ENCODE assay signal across 12 cellular contexts in genomic region chr19:17952041-17952976, GRCh38. TPM values are rescaled to one million over a fixed set of nuclear protein-coding genes. Genes with fewer than 3 reads are reported as not detected.
DNase-seq lines count a peak whose midpoint lies in the region; ATAC-seq and TF ChIP-seq lines count a peak whose summit lies in the region.
"Had no signal": no experiment of that assay in that cellular context is flagged by ENCODE, and none has a peak within 500 bp of the region (broad histone marks: within the 10 kb centered on the region; RNA-seq: fewer than 3 reads in every experiment).

No MANE protein-coding gene starts in this region.

- TF ChIP-seq CTCF in glutamatergic neuron (IDR thresholded peaks at IDR 0.05; ENCODE audit: partially characterized antibody, unreplicated experiment) = no peak
- no peak for TF ChIP-seq CTCF in smooth muscle cell (IDR thresholded peaks at IDR 0.05; ENCODE audit: borderline replicate concordance, insufficient read depth, poor library complexity, severe bottlenecking)

- H3K4me3 ChIP-seq in smooth muscle cell = peak overlapping the region; percentile 31

- H3K36me3 ChIP-seq in smooth muscle cell (ENCODE audit: low read depth) = no peaks in the 10 kb centered on the region

- H3F3A ChIP-seq in smooth muscle cell (ENCODE audit: low read depth) = no peaks in the 10 kb centered on the region

- peaks cover 52% of the 10 kb centered on the region for H3K27me3 Mint-ChIP-seq in activated T-cell treated with anti-CD3 and anti-CD28 coated beads, Interleukin-2, amount 50 U/mL, for 72 hours (ENCODE audit: low read depth)
- H3K27me3 Mint-ChIP-seq in glutamatergic neuron (ENCODE audit: unreplicated experiment) = peaks cover 22% of the 10 kb centered on the region

- peak overlapping the region; percentile 83 for H3K4me3 Mint-ChIP-seq in activated T-cell treated with anti-CD3 and anti-CD28 coated beads, Interleukin-2, amount 50 U/mL, for 72 hours
- peak overlapping the region; percentile 91 for H3K4me3 Mint-ChIP-seq in glutamatergic neuron (ENCODE audit: unreplicated experiment)

- no peak overlapping the region for H3K27ac Mint-ChIP-seq in activated T-cell treated with anti-CD3 and anti-CD28 coated beads, Interleukin-2, amount 50 U/mL, for 72 hours
- H3K27ac Mint-ChIP-seq in glutamatergic neuron (ENCODE audit: unreplicated experiment) = peak overlapping the region; percentile 99

- H3K4me1 ChIP-seq in smooth muscle cell (ENCODE audit: low read depth) = peaks cover 43% of the 10 kb centered on the region

- peaks cover 45% of the 10 kb centered on the region for H3K4me1 Mint-ChIP-seq in activated T-cell treated with anti-CD3 and anti-CD28 coated beads, Interleukin-2, amount 50 U/mL, for 72 hours (ENCODE audit: low read depth)
- H3K4me1 Mint-ChIP-seq in glutamatergic neuron (ENCODE audit: low read depth, unreplicated experiment) = peaks cover 14% of the 10 kb centered on the region

- under 1% methylated on average over 39 of the region's 66 CpGs for WGBS in smooth muscle cell (ENCODE audit: low lambda C conversion rate)

- DNase-seq in activated T-cell treated with anti-CD3 and anti-CD28 coated beads, Interleukin-2, amount 50 U/mL, for 72 hours = no peak
- no peak for DNase-seq in activated T-cell treated with anti-CD3 and anti-CD28 coated beads, Interleukin-2, amount 50 U/mL, for 48 hours
- peak; percentile 32 for DNase-seq in NCI-H128 (lab: John Stamatoyannopoulos, UW; ENCODE audit: unreplicated experiment)
- DNase-seq in glutamatergic neuron = peak; percentile 75
- DNase-seq in smooth muscle cell (lab: John Stamatoyannopoulos, UW; ENCODE audit: unreplicated experiment) = no peak
- no peak for DNase-seq in NCI-H1105 treated with DMSO at 0.1 percent for 48 hours (lab: John Stamatoyannopoulos, UW)
- no peak for DNase-seq in NCI-H446 treated with DMSO at 0.1 percent for 48 hours (lab: John Stamatoyannopoulos, UW)
- DNase-seq: anterior cingulate cortex, C1 segment of cervical spinal cord, left colon had no signal

- no peak for ATAC-seq in activated T-cell treated with anti-CD3 and anti-CD28 coated beads, Interleukin-2, amount 50 U/mL, for 72 hours (replicated peaks in 1 of 2)
- ATAC-seq in HG03097 (IDR thresholded peaks at IDR 0.05; ENCODE audit: low FRiP score, unreplicated experiment) = no peak
- ATAC-seq: left colon, sciatic nerve had no signal

- no peaks in the 10 kb centered on the region for H3K9me3 Mint-ChIP-seq in activated T-cell treated with anti-CD3 and anti-CD28 coated beads, Interleukin-2, amount 50 U/mL, for 72 hours
- H3K9me3 Mint-ChIP-seq in glutamatergic neuron (ENCODE audit: unreplicated experiment) = peaks cover 13% of the 10 kb centered on the region

- no peaks in the 10 kb centered on the region for H3K9me3 ChIP-seq in smooth muscle cell (replicated peaks; ENCODE audit: low read depth)

- no peaks in the 10 kb centered on the region for H4K20me1 ChIP-seq in smooth muscle cell (ENCODE audit: low read depth)

- H2AFZ ChIP-seq in smooth muscle cell (ENCODE audit: low read depth) = no peak overlapping the region

- H3K27me3 ChIP-seq in smooth muscle cell (ENCODE audit: low read depth) = peaks cover 77% of the 10 kb centered on the region

- H3K36me3 Mint-ChIP-seq in activated T-cell treated with anti-CD3 and anti-CD28 coated beads, Interleukin-2, amount 50 U/mL, for 72 hours (ENCODE audit: insufficient read depth in 2 of 2) = no peaks in the 10 kb centered on the region
- no peaks in the 10 kb centered on the region for H3K36me3 Mint-ChIP-seq in glutamatergic neuron (ENCODE audit: unreplicated experiment)

- peak overlapping the region; percentile 84 for H3K4me2 ChIP-seq in smooth muscle cell

- no peak overlapping the region for H3K27ac ChIP-seq in smooth muscle cell (ENCODE audit: low read depth)

- H3K9ac ChIP-seq in smooth muscle cell (ENCODE audit: low read depth) = no peak overlapping the region

- no peaks in the 10 kb centered on the region for H3K79me2 ChIP-seq in smooth muscle cell (ENCODE audit: low read depth)

RNA-seq across cellular contexts. Expression of gene KCNN1, which starts 14.6 kb away (rescaled TPM):
- 1 to 10 TPM in 1 of 2 donors, under 1 TPM in 1; 0.69 to 1.2 TPM for total RNA-seq in activated T-cell treated with anti-CD3 and anti-CD28 coated beads, Interleukin-2, amount 50 U/mL, for 72 hours
- total RNA-seq in glutamatergic neuron (ENCODE audit: unreplicated experiment) (91.1 TPM), smooth muscle cell (0.22 and 5.3 TPM in 2 replicates)
- polyA plus RNA-seq in smooth muscle cell = 4.2 and 4.6 TPM in 2 replicates

RNA-seq across cellular contexts. Expression of gene CCDC124, which starts 19.5 kb away (rescaled TPM):
- total RNA-seq in activated T-cell treated with anti-CD3 and anti-CD28 coated beads, Interleukin-2, amount 50 U/mL, for 72 hours = 10 to 100 TPM; 50.1 to 68.1 TPM
- total RNA-seq in glutamatergic neuron (ENCODE audit: unreplicated experiment) (87.9 TPM), smooth muscle cell (32.1 and 34.5 TPM in 2 replicates)
- polyA plus RNA-seq in smooth muscle cell = 156 and 179 TPM in 2 replicates

RNA-seq across cellular contexts. Expression of gene ARRDC2, which starts 55.7 kb away (rescaled TPM):
- 10 to 100 TPM; 41.4 to 47.9 TPM for total RNA-seq in activated T-cell treated with anti-CD3 and anti-CD28 coated beads, Interleukin-2, amount 50 U/mL, for 72 hours
- total RNA-seq in glutamatergic neuron (ENCODE audit: unreplicated experiment) (4.0 TPM), smooth muscle cell (3.5 and 4.4 TPM in 2 replicates)
- 4.3 and 6.5 TPM in 2 replicates for polyA plus RNA-seq in smooth muscle cell

Comparison
In these comparisons a context has a peak if more than half of its experiments do, and no peak if none do; other contexts are left out.
1. DNase-seq: peak in NCI-H128 (single experiment) and glutamatergic neuron (single experiment); none in activated T-cell treated with anti-CD3 and anti-CD28 coated beads, Interleukin-2, amount 50 U/mL, for 72 hours (0 of 2), activated T-cell treated with anti-CD3 and anti-CD28 coated beads, Interleukin-2, amount 50 U/mL, for 48 hours (0 of 2), smooth muscle cell (single experiment), NCI-H1105 treated with DMSO at 0.1 percent for 48 hours (single experiment) and NCI-H446 treated with DMSO at 0.1 percent for 48 hours (single experiment).
2. RNA of gene KCNN1, which starts 14.6 kb away (total RNA-seq): 91.1 TPM in glutamatergic neuron (single experiment); 0.69 to 1.2 TPM in activated T-cell treated with anti-CD3 and anti-CD28 coated beads, Interleukin-2, amount 50 U/mL, for 72 hours and 0.22 to 5.3 TPM in smooth muscle cell; every median in the first group is over 10 times any median in the second.